In the genomic region with DNA sequence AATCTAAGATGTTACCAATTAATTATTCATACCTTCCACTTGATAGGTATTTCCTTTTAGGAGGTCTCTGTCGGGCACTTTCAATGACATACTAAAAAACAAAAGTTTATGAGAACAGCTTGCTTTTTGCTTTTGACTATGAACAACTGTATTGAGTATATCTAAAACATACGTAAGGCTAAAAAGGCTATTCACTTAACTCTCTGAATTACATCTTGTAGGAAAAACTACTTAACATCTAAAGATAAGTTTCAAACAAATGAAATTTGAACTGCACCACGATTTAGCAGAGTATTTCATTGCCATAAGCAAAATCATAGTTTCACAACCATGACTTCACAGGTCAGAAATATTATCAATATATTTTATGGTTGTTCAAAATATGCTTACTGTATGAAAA, we compare ENCODE assay signal across 32 cellular contexts. TPM values are rescaled to one million over a fixed set of nuclear protein-coding genes. Genes with fewer than 3 reads are reported as not detected.
"Had no signal": no experiment of that assay in that cellular context is flagged by ENCODE, and none has a peak within 500 bp of the region (broad histone marks: within the 10 kb centered on the region; RNA-seq: fewer than 3 reads in every experiment).

No MANE protein-coding gene starts in this region.

- H3K27ac ChIP-seq: stomach, suprapubic skin, testis, thoracic aorta, thyroid gland, tibial artery, tibial nerve, transverse colon, upper lobe of left lung, upper lobe of right lung, uterus, vagina had no signal

- H3K36me3 ChIP-seq: uterus had no signal

- H3K4me3 ChIP-seq: stomach, suprapubic skin, testis, thoracic aorta, thyroid gland, tibial artery, tibial nerve, transverse colon, upper lobe of left lung, upper lobe of right lung, uterus, vagina had no signal

- H3K4me1 ChIP-seq: suprapubic skin, testis, thyroid gland, upper lobe of right lung, uterus had no signal

- H3K27me3 ChIP-seq: stomach, suprapubic skin, testis, thyroid gland, tibial artery, tibial nerve, transverse colon, upper lobe of left lung, upper lobe of right lung, uterus, vagina had no signal

- ATAC-seq: stimulated activated effector memory CD8-positive, alpha-beta T cell treated with anti-CD3 and anti-CD28 coated beads, Interleukin-12 subunit alpha, Interleukin-12 subunit beta, amount 100 ng/mL, for 72 hours; stimulated activated memory B cell treated with anti-CD40 and anti-IgM and Interleukin-4, amounts not matched to agents 10 μg/mL and 1 μg/mL and 100 μg/mL, for 72 hours; stimulated activated naive B cell treated with anti-CD40 and anti-IgM and Interleukin-4, amounts not matched to agents 10 μg/mL and 1 μg/mL and 100 μg/mL, for 72 hours; stimulated activated naive CD8-positive, alpha-beta T cell treated with anti-CD3 and anti-CD28 coated beads, Interleukin-15, amount 100 ng/mL, for 72 hours; stimulated activated naive CD8-positive, alpha-beta T cell treated with anti-CD3 and anti-CD28 coated beads, Interleukin-15, Interleukin-2, amounts not matched to agents 100 U/mL and 50 U/mL, for 24 hours; upper lobe of right lung had no signal

- DNase-seq: stimulated activated CD4-positive, alpha-beta T cell treated with anti-CD3 and anti-CD28 coated beads, Interleukin-2, amount 100 ng/mL, for 48 hours; stimulated activated CD4-positive, alpha-beta T cell treated with anti-CD3 and anti-CD28 coated beads, Interleukin-4, amount 100 ng/mL, for 1 hour; stimulated activated CD4-positive, alpha-beta T cell treated with anti-CD3 and anti-CD28 coated beads, Interleukin-4, amount 100 ng/mL, for 24 hours; stimulated activated CD4-positive, alpha-beta T cell treated with anti-CD3 and anti-CD28 coated beads, Interleukin-4, amount 100 ng/mL, for 4 hours; stimulated activated CD8-positive, alpha-beta memory T cell treated with anti-CD3 and anti-CD28 coated beads, Interleukin-4, amount 100 ng/mL, for 48 hours; stimulated activated naive B cell treated with anti-CD40 and anti-IgM and Interleukin-4, amounts not matched to agents 10 μg/mL and 1 μg/mL and 100 μg/mL, for 72 hours; stimulated activated naive CD4-positive, alpha-beta T cell; stimulated activated naive CD4-positive, alpha-beta T cell treated with Interleukin-2 at 50 U/mL for 16 hours; stimulated activated naive CD8-positive, alpha-beta T cell treated with anti-CD3 and anti-CD28 coated beads, Interleukin-15, amount 100 ng/mL, for 72 hours; stimulated activated naive CD8-positive, alpha-beta T cell treated with anti-CD3 and anti-CD28 coated beads, Interleukin-15, Interleukin-2, amounts not matched to agents 100 U/mL and 50 U/mL, for 24 hours; stomach; substantia nigra; testis; thyroid gland; tibial artery; transverse colon; trophoblast cell; upper lobe of left lung; upper lobe of right lung; uterus had no signal

- H3K9me3 ChIP-seq: stomach, suprapubic skin, testis, thoracic aorta, thyroid gland, tibial artery, tibial nerve, transverse colon, upper lobe of left lung, upper lobe of right lung, uterus, vagina had no signal

- FAIRE-seq: urothelium cell line had no signal

RNA-seq across cellular contexts. Expression of gene CSNK1A1L, which starts 57.6 kb away (rescaled TPM):
- total RNA-seq: stomach, subcutaneous adipose tissue, suprapubic skin, temporal lobe, thoracic aorta, thyroid gland, tibial nerve, transverse colon, upper lobe of left lung, upper lobe of right lung, ureter, urinary bladder, uterus, vagina had no signal
- polyA plus RNA-seq: stomach, thymus, urinary bladder had no signal
